ENCODE assay signal across 17 cellular contexts in genomic region chr13:110855363-110855762, GRCh38. TPM values are rescaled to one million over a fixed set of nuclear protein-coding genes. Genes with fewer than 3 reads are reported as not detected.
DNase-seq lines count a peak whose midpoint lies in the region; ATAC-seq and TF ChIP-seq lines count a peak whose summit lies in the region.
"Had no signal": no experiment of that assay in that cellular context is flagged by ENCODE, and none has a peak within 500 bp of the region (broad histone marks: within the 10 kb centered on the region; RNA-seq: fewer than 3 reads in every experiment).

No MANE protein-coding gene starts in this region.

- no peak overlapping the region for H2AK5ac ChIP-seq in neuronal stem cell (ENCODE audit: low read depth, low read length)

- no CpG with 5 or more reads among the region's 6 CpGs for WGBS in neuronal stem cell (ENCODE audit: extremely low coverage in 2 of 2, insufficient read length in 2 of 2, insufficient replicate concordance in 1 of 2), 2 donors
- 84 to 87% methylated on average over 5 of the region's 6 CpGs for WGBS in esophagus squamous epithelium, 2 donors

- H4K91ac ChIP-seq in neuronal stem cell (ENCODE audit: low read depth, low read length, poor library complexity): no peak overlapping the region

- no peaks in the 10 kb centered on the region for H3K36me3 ChIP-seq in BLaER1 treated with 17β-estradiol and CSF1 and Interleukin-3, amounts not matched to agents 10 nM and 100 nM
- H3K36me3 ChIP-seq in MM.1S (replicated peaks; ENCODE audit: insufficient read depth, low read length): no peaks in the 10 kb centered on the region
- H3K36me3 ChIP-seq in neuronal stem cell (replicated peaks in 1 of 2; ENCODE audit: control insufficient read depth in 2 of 2, insufficient read depth in 2 of 2, low read length in 2 of 2): no peaks in the 10 kb centered on the region
- H3K36me3 ChIP-seq in esophagus squamous epithelium: no peaks in the 10 kb centered on the region

- H4K20me1 ChIP-seq in BLaER1 treated with 17β-estradiol and CSF1 and Interleukin-3, amounts not matched to agents 10 nM and 100 nM: no peaks in the 10 kb centered on the region
- no peaks in the 10 kb centered on the region for H4K20me1 ChIP-seq in MM.1S (ENCODE audit: insufficient read depth, low read length)

- intact Hi-C loops in esophagus squamous epithelium (cut with DNase I): no loop called here

- H3K4me2 ChIP-seq in BLaER1 treated with 17β-estradiol and CSF1 and Interleukin-3, amounts not matched to agents 10 nM and 100 nM: peak overlapping the region in 6 of 11 experiments; percentile 17 to 55 (median 25); a peak in 9 of 22 replicates
- no peak overlapping the region for H3K4me2 ChIP-seq in MM.1S (ENCODE audit: low read depth, low read length)
- H3K4me2 ChIP-seq in neuronal stem cell (ENCODE audit: insufficient read depth, low read length, poor library complexity, severe bottlenecking): no peak overlapping the region
- H3K4me2 ChIP-seq: GM23338 had no signal

- H2BK120ac ChIP-seq in neuronal stem cell (ENCODE audit: low read depth, low read length): no peak overlapping the region

- no peaks in the 10 kb centered on the region for H3K27me3 ChIP-seq in BLaER1 treated with 17β-estradiol and CSF1 and Interleukin-3, amounts not matched to agents 10 nM and 100 nM
- H3K27me3 ChIP-seq in MM.1S (replicated peaks; ENCODE audit: insufficient read depth, low read length): no peaks in the 10 kb centered on the region
- no peaks in the 10 kb centered on the region for H3K27me3 ChIP-seq in neuronal stem cell (ENCODE audit: control insufficient read depth in 3 of 3, insufficient read depth in 3 of 3, low read depth in 1 of 3, low read length in 3 of 3)
- H3K27me3 ChIP-seq in esophagus squamous epithelium: peaks cover 0 to 7% (median 0%) of the 10 kb centered on the region in 4 donors

- no peak overlapping the region for H2BK5ac ChIP-seq in neuronal stem cell (ENCODE audit: low read length)

- no peaks in the 10 kb centered on the region for H3K9me2 ChIP-seq in MM.1S (replicated peaks; ENCODE audit: insufficient read depth, low read length)

- no peak for TF ChIP-seq POLR2A in esophagus squamous epithelium (IDR thresholded peaks at IDR 0.05)

- H3K4me1 ChIP-seq in BLaER1 treated with 17β-estradiol and CSF1 and Interleukin-3, amounts not matched to agents 10 nM and 100 nM: peaks cover 0 to 13% (median 3%) of the 10 kb centered on the region in 10 experiments; a peak in 9 of 20 replicates
- H3K4me1 ChIP-seq in MM.1S (ENCODE audit: low read length) (0 out of 2 replicates have a peak, but pooled peaks cover 6% of the 10 kb centered on the region), neuronal stem cell (ENCODE audit: control insufficient read depth in 2 of 2, insufficient read depth in 1 of 2, low read depth in 1 of 2, low read length in 2 of 2) (peaks cover 7 to 10% of the 10 kb centered on the region in 2 donors), esophagus squamous epithelium (no peaks in the 10 kb centered on the region)

- H2BK15ac ChIP-seq in neuronal stem cell (ENCODE audit: low read length): no peak overlapping the region

- ATAC-seq in GM19372 (IDR thresholded peaks at IDR 0.05; ENCODE audit: low read depth, unreplicated experiment): peak; percentile 60
- ATAC-seq: CD8-positive, alpha-beta T cell; GM23338 had no signal

- H2AFZ ChIP-seq in MM.1S (ENCODE audit: low read length): no peak overlapping the region
- no peak overlapping the region for H2AFZ ChIP-seq in neuronal stem cell (ENCODE audit: low read length)
- H2AFZ ChIP-seq: GM23338 had no signal

- no peak overlapping the region for H3K9ac ChIP-seq in BLaER1 treated with 17β-estradiol and CSF1 and Interleukin-3, amounts not matched to agents 10 nM and 100 nM
- H3K9ac ChIP-seq in MM.1S (ENCODE audit: low read length): no peak overlapping the region
- no peak overlapping the region for H3K9ac ChIP-seq in neuronal stem cell (ENCODE audit: low read depth, low read length, poor library complexity)

- H3F3A ChIP-seq in MM.1S (ENCODE audit: insufficient read depth, low read length): no peaks in the 10 kb centered on the region

- no peak overlapping the region for H3K4me3 ChIP-seq in BLaER1 treated with 17β-estradiol and CSF1 and Interleukin-3, amounts not matched to agents 10 nM and 100 nM
- H3K4me3 ChIP-seq in MM.1S (ENCODE audit: low read length) (no peak overlapping the region), neuronal stem cell (ENCODE audit: low read length in 2 of 2) (no peak overlapping the region), esophagus squamous epithelium (no peak overlapping the region)
- H3K4me3 ChIP-seq: GM23338 had no signal

- no peak overlapping the region for H3K14ac ChIP-seq in neuronal stem cell (ENCODE audit: low read length)

- H3K27ac ChIP-seq in BLaER1 treated with 17β-estradiol and CSF1 and Interleukin-3, amounts not matched to agents 10 nM and 100 nM: no peak overlapping the region
- H3K27ac ChIP-seq in MM.1S (ENCODE audit: low read length) (no peak overlapping the region), neuronal stem cell (replicated peaks; ENCODE audit: low read length) (no peak overlapping the region), esophagus squamous epithelium (no peak overlapping the region)
- H3K27ac ChIP-seq: HL-60 had no signal

- DNase-seq in MM.1S (peak; percentile 21), neuronal stem cell (ENCODE audit: low spot score) (no peak), LoVo (ENCODE audit: low spot score) (no peak), esophagus squamous epithelium (lab: John Stamatoyannopoulos, UW) (no peak), cerebellar cortex (ENCODE audit: low spot score) (no peak), GDM1 (lab: John Stamatoyannopoulos, UW) (no peak)
- DNase-seq: ACHN; CD8-positive, alpha-beta T cell; COR-L47; DMS153; DMS79 treated with DMSO at 0.1 percent for 48 hours; EL; H7 had no signal

- H3K9me3 ChIP-seq in BLaER1 treated with 17β-estradiol and CSF1 and Interleukin-3, amounts not matched to agents 10 nM and 100 nM (replicated peaks in 1 of 11): peaks cover 22 to 39% (median 27%) of the 10 kb centered on the region in 11 experiments
- H3K9me3 ChIP-seq in MM.1S (replicated peaks; ENCODE audit: insufficient read depth, low read length): no peaks in the 10 kb centered on the region
- H3K9me3 ChIP-seq in neuronal stem cell (replicated peaks in 1 of 2; ENCODE audit: control insufficient read depth in 2 of 2, insufficient read depth in 1 of 2, low read depth in 1 of 2, low read length in 2 of 2): peaks cover 5 to 6% of the 10 kb centered on the region in 2 donors
- H3K9me3 ChIP-seq in esophagus squamous epithelium: peaks cover 0 to 9% (median 0%) of the 10 kb centered on the region in 3 donors

- no peak overlapping the region for H3K4ac ChIP-seq in neuronal stem cell (ENCODE audit: low read length)

- H4K8ac ChIP-seq in neuronal stem cell (ENCODE audit: low read depth, low read length): no peak overlapping the region

- no peak overlapping the region for H3K23ac ChIP-seq in neuronal stem cell (ENCODE audit: low read depth, low read length, poor library complexity)

- H3K79me2 ChIP-seq in MM.1S (ENCODE audit: low read length): no peaks in the 10 kb centered on the region

- TF ChIP-seq CTCF in MM.1S (IDR thresholded peaks at IDR 0.05; ENCODE audit: low read length) (no peak), esophagus squamous epithelium (IDR thresholded peaks at IDR 0.05) (no peak)

- H3K18ac ChIP-seq in neuronal stem cell (ENCODE audit: low read length): peak overlapping the region; percentile 11

- no peaks in the 10 kb centered on the region for H3K79me1 ChIP-seq in neuronal stem cell (ENCODE audit: low read depth, low read length)

- no peak overlapping the region for H2BK12ac ChIP-seq in neuronal stem cell (ENCODE audit: low read length)

RNA-seq across cellular contexts. Expression of gene ANKRD10, which starts 59.5 kb away (rescaled TPM):
- 91.9 TPM for polyA plus RNA-seq in neuronal stem cell (2013, experiment 1 of 2)
- polyA plus RNA-seq in neuronal stem cell (2013, experiment 2 of 2): 92.3 TPM
- total RNA-seq in esophagus squamous epithelium: 10 to 100 TPM; 19.3 to 62.9 (median 29.4) TPM

Comparison
In these comparisons a context has a peak if more than half of its experiments do, and no peak if none do; other contexts are left out.
1. H3K4me2 ChIP-seq: peak in BLaER1 treated with 17β-estradiol and CSF1 and Interleukin-3, amounts not matched to agents 10 nM and 100 nM (6 of 11); none in MM.1S (single experiment) and neuronal stem cell (single experiment).